ENCODE assay signal across 13 cellular contexts in the genomic region with DNA sequence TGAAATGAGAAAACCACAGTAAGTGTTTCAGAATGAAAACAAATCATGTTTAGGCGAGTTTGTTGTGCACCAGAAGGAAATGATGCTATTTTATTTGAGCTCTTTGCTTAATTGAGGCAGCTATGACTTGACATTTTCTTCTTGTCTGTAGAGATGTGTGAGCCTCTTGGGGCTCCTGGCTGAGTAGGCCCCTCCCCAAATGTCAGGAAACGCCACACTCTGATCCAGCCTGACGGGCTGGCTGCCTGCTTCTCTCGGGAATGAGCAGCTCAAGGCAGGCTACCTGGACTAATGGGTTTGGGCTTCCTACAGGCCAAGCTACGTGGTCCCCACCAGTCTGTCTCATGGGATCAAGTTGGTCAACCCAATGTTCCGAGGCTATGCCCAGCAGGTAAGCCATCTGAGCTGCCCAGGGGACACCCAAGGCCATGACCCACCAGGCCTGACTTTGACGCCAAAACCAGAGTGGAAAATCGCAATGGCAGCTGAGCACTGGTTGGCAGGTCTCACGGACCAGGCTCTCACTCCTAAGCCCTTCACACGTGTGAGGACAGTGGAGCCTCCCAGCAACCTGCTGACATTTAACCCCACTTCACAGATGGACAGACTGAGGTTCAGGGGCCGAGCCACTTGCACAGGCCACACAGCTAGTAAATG. TPM values are rescaled to one million over a fixed set of nuclear protein-coding genes. Genes with fewer than 3 reads are reported as not detected.
A peak's percentile ranks its signal among the peaks of the same experiment; 100 is the strongest.
DNase-seq lines count a peak whose midpoint lies in the region; ATAC-seq lines count a peak whose summit lies in the region.
"Had no signal": no experiment of that assay in that cellular context is flagged by ENCODE, and none has a peak within 500 bp of the region (broad histone marks: within the 10 kb centered on the region; RNA-seq: fewer than 3 reads in every experiment).

No MANE protein-coding gene starts in this region.

- in situ Hi-C loops in KBM-7 (cut with MboI; ENCODE audit: low pct_unique_long_range_greater_than_20kb, low sequenced_read_pairs): no loop called here

- DNase-seq in activated CD4-positive, alpha-beta T cell treated with anti-CD3 and anti-CD28 coated beads, Interleukin-2, amount 10 ng/mL, durations not matched to agents 7 days and 5 days: no peak
- DNase-seq in activated CD4-positive, alpha-beta T cell treated with anti-CD3 and anti-CD28 coated beads for 1 hour: no peak
- DNase-seq in KBM-7: peak; percentile 11
- no peak for DNase-seq in natural killer cell treated with Interleukin-12 subunit alpha and Interleukin-12 subunit beta and Interleukin-15 and Interleukin-18, amount 100 ng/mL, for 72 hours (ENCODE audit: low spot score)
- DNase-seq in T-helper 9 cell: no peak
- DNase-seq in mesenteric fat pad (ENCODE audit: low spot score): no peak
- DNase-seq: foreskin fibroblast, Kasumi-1, NCI-H345, pancreas had no signal

- peak in 1 of 2 donors; percentile 18 for ATAC-seq in natural killer cell treated with Interleukin-12 subunit alpha and Interleukin-12 subunit beta and Interleukin-15 and Interleukin-18, amount 100 ng/mL, for 72 hours
- ATAC-seq in HG03175 (IDR thresholded peaks at IDR 0.05; ENCODE audit: unreplicated experiment): no peak
- ATAC-seq: left lobe of liver, pancreas had no signal

- H3K9me3 Mint-ChIP-seq in activated CD4-positive, alpha-beta T cell treated with anti-CD3 and anti-CD28 coated beads, Interleukin-2, amount 10 ng/mL, durations not matched to agents 7 days and 5 days: no peaks in the 10 kb centered on the region
- H3K9me3 Mint-ChIP-seq in activated naive CD8-positive, alpha-beta T cell (ENCODE audit: low read depth): no peaks in the 10 kb centered on the region
- no peaks in the 10 kb centered on the region for H3K9me3 Mint-ChIP-seq in natural killer cell treated with Interleukin-12 subunit alpha and Interleukin-12 subunit beta and Interleukin-15 and Interleukin-18, amount 100 ng/mL, for 72 hours

- peaks cover 74% of the 10 kb centered on the region for H3K36me3 Mint-ChIP-seq in activated CD4-positive, alpha-beta T cell treated with anti-CD3 and anti-CD28 coated beads, Interleukin-2, amount 10 ng/mL, durations not matched to agents 7 days and 5 days (ENCODE audit: low read depth)
- H3K36me3 Mint-ChIP-seq in activated naive CD8-positive, alpha-beta T cell: peaks cover 12% of the 10 kb centered on the region
- H3K36me3 Mint-ChIP-seq in natural killer cell treated with Interleukin-12 subunit alpha and Interleukin-12 subunit beta and Interleukin-15 and Interleukin-18, amount 100 ng/mL, for 72 hours: peaks cover 10% of the 10 kb centered on the region

- peak overlapping the region; percentile 89 for H3K27ac Mint-ChIP-seq in activated CD4-positive, alpha-beta T cell treated with anti-CD3 and anti-CD28 coated beads, Interleukin-2, amount 10 ng/mL, durations not matched to agents 7 days and 5 days
- H3K27ac Mint-ChIP-seq in activated naive CD8-positive, alpha-beta T cell: peak overlapping the region; percentile 81
- peak overlapping the region; percentile 76 to 84 for H3K27ac Mint-ChIP-seq in natural killer cell treated with Interleukin-12 subunit alpha and Interleukin-12 subunit beta and Interleukin-15 and Interleukin-18, amount 100 ng/mL, for 72 hours

- H3K4me3 Mint-ChIP-seq in activated CD4-positive, alpha-beta T cell treated with anti-CD3 and anti-CD28 coated beads, Interleukin-2, amount 10 ng/mL, durations not matched to agents 7 days and 5 days: peak overlapping the region; percentile 5
- H3K4me3 Mint-ChIP-seq in activated naive CD8-positive, alpha-beta T cell: peak overlapping the region; percentile 40
- peak overlapping the region; percentile 76 for H3K4me3 Mint-ChIP-seq in natural killer cell treated with Interleukin-12 subunit alpha and Interleukin-12 subunit beta and Interleukin-15 and Interleukin-18, amount 100 ng/mL, for 72 hours

- CTCF ChIA-PET in activated CD4-positive, alpha-beta T cell treated with anti-CD3 and anti-CD28 coated beads, Interleukin-2, amount 10 ng/mL, durations not matched to agents 7 days and 5 days (lab: Charles Lee): interaction anchor here (0.9 to 3.1 kb wide), 7 partner anchors 10 to 177 kb away, joined by 3 to 9 read pairs (median 4); partner anchors contain the start of gene FNBP1

- H3K4me1 Mint-ChIP-seq in activated CD4-positive, alpha-beta T cell treated with anti-CD3 and anti-CD28 coated beads, Interleukin-2, amount 10 ng/mL, durations not matched to agents 7 days and 5 days: peaks cover 91% of the 10 kb centered on the region
- peaks cover 83% of the 10 kb centered on the region for H3K4me1 Mint-ChIP-seq in activated naive CD8-positive, alpha-beta T cell (ENCODE audit: low read depth)
- peaks cover 38 to 46% of the 10 kb centered on the region in 2 donors for H3K4me1 Mint-ChIP-seq in natural killer cell treated with Interleukin-12 subunit alpha and Interleukin-12 subunit beta and Interleukin-15 and Interleukin-18, amount 100 ng/mL, for 72 hours (ENCODE audit: low read depth in 2 of 2)

- H3K27me3 Mint-ChIP-seq in activated CD4-positive, alpha-beta T cell treated with anti-CD3 and anti-CD28 coated beads, Interleukin-2, amount 10 ng/mL, durations not matched to agents 7 days and 5 days: no peaks in the 10 kb centered on the region
- no peaks in the 10 kb centered on the region for H3K27me3 Mint-ChIP-seq in activated naive CD8-positive, alpha-beta T cell
- no peaks in the 10 kb centered on the region for H3K27me3 Mint-ChIP-seq in natural killer cell treated with Interleukin-12 subunit alpha and Interleukin-12 subunit beta and Interleukin-15 and Interleukin-18, amount 100 ng/mL, for 72 hours

- POLR2A ChIA-PET in activated CD4-positive, alpha-beta T cell treated with anti-CD3 and anti-CD28 coated beads, Interleukin-2, amount 10 ng/mL, durations not matched to agents 7 days and 5 days (lab: Charles Lee): interaction anchor here (0.7 kb wide), 1 partner anchor 210 kb away, joined by 3 read pairs; no protein-coding TSS in a partner anchor

RNA-seq across cellular contexts. Expression of gene USP20, which starts 29.9 kb away (rescaled TPM):
- total RNA-seq in activated CD4-positive, alpha-beta T cell treated with anti-CD3 and anti-CD28 coated beads, Interleukin-2, amount 10 ng/mL, durations not matched to agents 7 days and 5 days: 100 to 1,000 TPM in 1 of 2 experiments, 10 to 100 TPM in 1; 90.8 to 105 TPM
- total RNA-seq in natural killer cell treated with Interleukin-12 subunit alpha and Interleukin-12 subunit beta and Interleukin-15 and Interleukin-18, amount 100 ng/mL, for 72 hours: 10 to 100 TPM; 34.7 to 44.3 TPM
- 16.8 TPM for total RNA-seq in mesenteric fat pad

RNA-seq across cellular contexts. Expression of gene C9orf78, which starts 30.0 kb away (rescaled TPM):
- 10 to 100 TPM; 83.9 to 89.2 TPM for total RNA-seq in activated CD4-positive, alpha-beta T cell treated with anti-CD3 and anti-CD28 coated beads, Interleukin-2, amount 10 ng/mL, durations not matched to agents 7 days and 5 days
- total RNA-seq in natural killer cell treated with Interleukin-12 subunit alpha and Interleukin-12 subunit beta and Interleukin-15 and Interleukin-18, amount 100 ng/mL, for 72 hours: 10 to 100 TPM; 39.8 to 65.3 TPM
- total RNA-seq in mesenteric fat pad: 30.1 TPM

RNA-seq across cellular contexts. Expression of gene TOR1A, which starts 41.2 kb away (rescaled TPM):
- 10 to 100 TPM; 52.0 to 58.5 TPM for total RNA-seq in activated CD4-positive, alpha-beta T cell treated with anti-CD3 and anti-CD28 coated beads, Interleukin-2, amount 10 ng/mL, durations not matched to agents 7 days and 5 days
- 10 to 100 TPM; 53.5 to 54.7 TPM for total RNA-seq in natural killer cell treated with Interleukin-12 subunit alpha and Interleukin-12 subunit beta and Interleukin-15 and Interleukin-18, amount 100 ng/mL, for 72 hours
- 33.9 TPM for total RNA-seq in mesenteric fat pad

Comparison
In these comparisons a context has a peak if more than half of its experiments do, and no peak if none do; other contexts are left out.
1. H3K4me3 Mint-ChIP-seq: peak in every context shown above with its lines; median percentile 76 in natural killer cell treated with Interleukin-12 subunit alpha and Interleukin-12 subunit beta and Interleukin-15 and Interleukin-18, amount 100 ng/mL, for 72 hours; 40 in activated naive CD8-positive, alpha-beta T cell; 5 in activated CD4-positive, alpha-beta T cell treated with anti-CD3 and anti-CD28 coated beads, Interleukin-2, amount 10 ng/mL, durations not matched to agents 7 days and 5 days.